Comparison of ENCODE assay signal across 20 cellular contexts in genomic region chr12:126518596-126519200, GRCh38.
"Had no signal": no experiment of that assay in that cellular context is flagged by ENCODE, and none has a peak within 500 bp of the region (broad histone marks: within the 10 kb centered on the region; RNA-seq: fewer than 3 reads in every experiment).

No MANE protein-coding gene starts in this region.

- ATAC-seq: activated CD4-positive, alpha-beta T cell treated with anti-CD3 and anti-CD28 coated beads for 36 hours; activated CD8-positive, alpha-beta T cell treated with anti-CD3 and anti-CD28 coated beads for 36 hours; activated naive CD8-positive, alpha-beta T cell treated with anti-CD3 and anti-CD28 coated beads, Interleukin-2, amount 50 U/mL, for 24 hours; body of pancreas; heart right ventricle; left lung; sciatic nerve; stimulated activated naive B cell treated with anti-CD40 and anti-IgM and Interleukin-4, amounts not matched to agents 10 μg/mL and 1 μg/mL and 100 μg/mL, for 72 hours had no signal

- H3K4me3 ChIP-seq: body of pancreas, heart right ventricle, left lung, spleen, tibial nerve had no signal

- H3K9me3 ChIP-seq: body of pancreas, left lung, tibial nerve had no signal

- H3K27me3 ChIP-seq: body of pancreas, heart right ventricle, left lung, spleen, tibial nerve had no signal

- H3K36me3 ChIP-seq: heart right ventricle, left lung, spleen, tibial nerve, WERI-Rb-1 had no signal

- H3K4me1 ChIP-seq: body of pancreas, heart right ventricle, left lung, spleen, tibial nerve had no signal

- DNase-seq: activated CD4-positive, alpha-beta T cell treated with anti-CD3 and anti-CD28 coated beads for 36 hours; activated CD8-positive, alpha-beta memory T cell treated with anti-CD3 and anti-CD28 coated beads, Interleukin-2, amount 50 U/mL, for 48 hours; activated CD8-positive, alpha-beta T cell treated with anti-CD3 and anti-CD28 coated beads for 36 hours; activated naive CD4-positive, alpha-beta T cell; activated naive CD8-positive, alpha-beta T cell treated with anti-CD3 and anti-CD28 coated beads, Interleukin-2, amount 50 U/mL, for 24 hours; body of pancreas; central memory CD4-positive, alpha-beta T cell; effector memory CD4-positive, alpha-beta T cell; foreskin melanocyte; heart right ventricle; left lung; nephron progenitor cell; spleen; stimulated activated CD4-positive, alpha-beta T cell treated with anti-CD3 and anti-CD28 coated beads, Interleukin-1b, Interleukin-23, amount 100 ng/mL, for 48 hours; stimulated activated naive B cell treated with anti-CD40 and anti-IgM and Interleukin-4, amounts not matched to agents 10 μg/mL and 1 μg/mL and 100 μg/mL, for 72 hours; T1000; WERI-Rb-1 had no signal

- H3K27ac ChIP-seq: body of pancreas, epithelial cell of prostate, heart right ventricle, left lung, spleen, tibial nerve, WERI-Rb-1 had no signal
